Comparison of ENCODE assay signal across 1 cellular context in the genomic region with DNA sequence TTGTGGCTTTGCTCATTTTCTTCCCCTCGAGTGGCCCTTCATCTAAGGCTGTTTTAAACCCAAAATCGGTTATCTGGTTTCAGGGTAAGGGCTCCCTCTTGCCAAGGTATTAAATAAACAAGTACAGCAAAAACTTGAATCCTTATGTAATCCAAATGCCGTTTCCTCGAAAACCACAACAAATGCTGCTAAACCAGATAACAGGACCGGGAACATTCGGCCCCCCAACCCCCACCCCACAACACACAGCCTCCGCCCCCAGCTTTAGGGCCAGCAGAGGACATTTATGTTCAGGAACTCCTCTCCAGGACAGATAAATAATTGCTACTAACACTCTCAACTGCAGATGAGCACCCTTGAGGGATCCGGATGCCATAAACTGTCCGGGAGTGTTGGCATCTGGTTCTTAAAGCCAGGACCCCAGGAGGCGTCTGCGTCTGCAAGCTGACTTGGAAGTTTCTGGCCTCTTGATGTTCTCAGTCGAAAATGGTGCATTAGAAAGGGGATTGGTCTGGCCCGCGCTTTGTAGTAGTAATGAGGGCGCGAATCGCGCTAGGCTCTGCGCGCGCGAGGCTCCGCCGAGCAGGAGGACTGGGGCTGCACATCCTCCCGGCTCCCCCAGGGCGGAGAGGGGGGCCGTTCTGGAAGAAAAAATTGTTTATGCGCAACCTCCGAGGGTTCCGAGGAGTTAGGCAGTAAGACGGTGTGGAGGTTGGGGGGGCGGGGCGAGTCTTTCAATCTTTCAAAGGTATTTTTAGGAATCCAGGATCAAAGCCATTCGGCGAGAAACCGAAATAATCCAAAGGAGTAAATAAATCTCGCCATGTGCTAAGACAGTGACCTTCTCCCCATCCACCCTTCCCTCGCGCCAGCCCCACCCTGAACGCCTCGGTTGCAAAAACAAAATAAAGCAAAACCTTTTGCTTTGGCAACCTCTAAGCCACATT.
TF ChIP-seq lines count a peak whose summit lies in the region.

No MANE protein-coding gene starts in this region.

TF ChIP-seq in HepG2, 621 proteins besides CTCF, POLR2A, EP300 and RAD21 (continued from another document and continues in another):
- TF ChIP-seq, protein P1, sequence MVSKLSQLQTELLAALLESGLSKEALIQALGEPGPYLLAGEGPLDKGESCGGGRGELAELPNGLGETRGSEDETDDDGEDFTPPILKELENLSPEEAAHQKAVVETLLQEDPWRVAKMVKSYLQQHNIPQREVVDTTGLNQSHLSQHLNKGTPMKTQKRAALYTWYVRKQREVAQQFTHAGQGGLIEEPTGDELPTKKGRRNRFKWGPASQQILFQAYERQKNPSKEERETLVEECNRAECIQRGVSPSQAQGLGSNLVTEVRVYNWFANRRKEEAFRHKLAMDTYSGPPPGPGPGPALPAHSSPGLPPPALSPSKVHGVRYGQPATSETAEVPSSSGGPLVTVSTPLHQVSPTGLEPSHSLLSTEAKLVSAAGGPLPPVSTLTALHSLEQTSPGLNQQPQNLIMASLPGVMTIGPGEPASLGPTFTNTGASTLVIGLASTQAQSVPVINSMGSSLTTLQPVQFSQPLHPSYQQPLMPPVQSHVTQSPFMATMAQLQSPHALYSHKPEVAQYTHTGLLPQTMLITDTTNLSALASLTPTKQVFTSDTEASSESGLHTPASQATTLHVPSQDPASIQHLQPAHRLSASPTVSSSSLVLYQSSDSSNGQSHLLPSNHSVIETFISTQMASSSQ (IDR thresholded peaks at IDR 0.05; ENCODE audit: low read depth): peak; percentile 33
- TF ChIP-seq, protein P1 (CRISPR knock-in tag; IDR thresholded peaks at IDR 0.05; ENCODE audit: borderline replicate concordance): peak; percentile 77; the same call in 1 of the 2 replicates
- TF ChIP-seq ZNF563 (CRISPR knock-in tag; IDR thresholded peaks at IDR 0.05): no peak
- no peak for TF ChIP-seq CC2D1A (CRISPR knock-in tag; IDR thresholded peaks at IDR 0.05)
- peak; percentile 23 for TF ChIP-seq HNRNPLL (IDR thresholded peaks at IDR 0.05; ENCODE audit: low read depth, low read length, poor library complexity, severe bottlenecking)
- no peak for TF ChIP-seq ATRX (CRISPR knock-in tag; IDR thresholded peaks at IDR 0.05; ENCODE audit: borderline replicate concordance)
- TF ChIP-seq KMT2A (CRISPR knock-in tag; IDR thresholded peaks at IDR 0.05): peak; percentile 19; the same call in 1 of the 2 replicates
- TF ChIP-seq, protein P2, sequence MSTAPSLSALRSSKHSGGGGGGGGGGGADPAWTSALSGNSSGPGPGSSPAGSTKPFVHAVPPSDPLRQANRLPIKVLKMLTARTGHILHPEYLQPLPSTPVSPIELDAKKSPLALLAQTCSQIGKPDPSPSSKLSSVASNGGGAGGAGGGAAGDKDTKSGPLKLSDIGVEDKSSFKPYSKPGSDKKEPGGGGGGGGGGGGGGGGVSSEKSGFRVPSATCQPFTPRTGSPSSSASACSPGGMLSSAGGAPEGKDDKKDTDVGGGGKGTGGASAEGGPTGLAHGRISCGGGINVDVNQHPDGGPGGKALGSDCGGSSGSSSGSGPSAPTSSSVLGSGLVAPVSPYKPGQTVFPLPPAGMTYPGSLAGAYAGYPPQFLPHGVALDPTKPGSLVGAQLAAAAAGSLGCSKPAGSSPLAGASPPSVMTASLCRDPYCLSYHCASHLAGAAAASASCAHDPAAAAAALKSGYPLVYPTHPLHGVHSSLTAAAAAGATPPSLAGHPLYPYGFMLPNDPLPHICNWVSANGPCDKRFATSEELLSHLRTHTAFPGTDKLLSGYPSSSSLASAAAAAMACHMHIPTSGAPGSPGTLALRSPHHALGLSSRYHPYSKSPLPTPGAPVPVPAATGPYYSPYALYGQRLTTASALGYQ (CRISPR knock-in tag; IDR thresholded peaks at IDR 0.05): 0 out of 2 replicates have a peak, but pooled peaks have one; percentile 13
- TF ChIP-seq ATM (IDR thresholded peaks at IDR 0.05; ENCODE audit: borderline replicate concordance): no peak
- no peak for TF ChIP-seq NFE2L1 (CRISPR knock-in tag; IDR thresholded peaks at IDR 0.05; ENCODE audit: borderline replicate concordance)
- TF ChIP-seq ZNF556 (CRISPR knock-in tag; IDR thresholded peaks at IDR 0.05; ENCODE audit: borderline replicate concordance): no peak
- TF ChIP-seq, protein P3, sequence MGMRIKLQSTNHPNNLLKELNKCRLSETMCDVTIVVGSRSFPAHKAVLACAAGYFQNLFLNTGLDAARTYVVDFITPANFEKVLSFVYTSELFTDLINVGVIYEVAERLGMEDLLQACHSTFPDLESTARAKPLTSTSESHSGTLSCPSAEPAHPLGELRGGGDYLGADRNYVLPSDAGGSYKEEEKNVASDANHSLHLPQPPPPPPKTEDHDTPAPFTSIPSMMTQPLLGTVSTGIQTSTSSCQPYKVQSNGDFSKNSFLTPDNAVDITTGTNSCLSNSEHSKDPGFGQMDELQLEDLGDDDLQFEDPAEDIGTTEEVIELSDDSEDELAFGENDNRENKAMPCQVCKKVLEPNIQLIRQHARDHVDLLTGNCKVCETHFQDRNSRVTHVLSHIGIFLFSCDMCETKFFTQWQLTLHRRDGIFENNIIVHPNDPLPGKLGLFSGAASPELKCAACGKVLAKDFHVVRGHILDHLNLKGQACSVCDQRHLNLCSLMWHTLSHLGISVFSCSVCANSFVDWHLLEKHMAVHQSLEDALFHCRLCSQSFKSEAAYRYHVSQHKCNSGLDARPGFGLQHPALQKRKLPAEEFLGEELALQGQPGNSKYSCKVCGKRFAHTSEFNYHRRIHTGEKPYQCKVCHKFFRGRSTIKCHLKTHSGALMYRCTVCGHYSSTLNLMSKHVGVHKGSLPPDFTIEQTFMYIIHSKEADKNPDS (CRISPR knock-in tag; IDR thresholded peaks at IDR 0.05): no peak
- no peak; the same call in 1 of the 2 replicates for TF ChIP-seq GATA4 (IDR thresholded peaks at IDR 0.05; ENCODE audit: borderline replicate concordance, low read depth)
- TF ChIP-seq SALL1 (CRISPR knock-in tag; IDR thresholded peaks at IDR 0.05): peak; percentile 34; the same call in 1 of the 2 replicates
- TF ChIP-seq ZNF329 (CRISPR knock-in tag; IDR thresholded peaks at IDR 0.05; ENCODE audit: low read depth): no peak
- no peak for TF ChIP-seq TEAD2 (CRISPR knock-in tag; IDR thresholded peaks at IDR 0.05)
- no peak for TF ChIP-seq ZNF607 (CRISPR knock-in tag; IDR thresholded peaks at IDR 0.05; ENCODE audit: borderline replicate concordance)
- TF ChIP-seq FOXO1 (CRISPR knock-in tag; IDR thresholded peaks at IDR 0.05): no peak
- TF ChIP-seq ZNF354B (CRISPR knock-in tag; IDR thresholded peaks at IDR 0.05): peak; percentile 80; the same call in 1 of the 2 replicates
- TF ChIP-seq, protein P4, sequence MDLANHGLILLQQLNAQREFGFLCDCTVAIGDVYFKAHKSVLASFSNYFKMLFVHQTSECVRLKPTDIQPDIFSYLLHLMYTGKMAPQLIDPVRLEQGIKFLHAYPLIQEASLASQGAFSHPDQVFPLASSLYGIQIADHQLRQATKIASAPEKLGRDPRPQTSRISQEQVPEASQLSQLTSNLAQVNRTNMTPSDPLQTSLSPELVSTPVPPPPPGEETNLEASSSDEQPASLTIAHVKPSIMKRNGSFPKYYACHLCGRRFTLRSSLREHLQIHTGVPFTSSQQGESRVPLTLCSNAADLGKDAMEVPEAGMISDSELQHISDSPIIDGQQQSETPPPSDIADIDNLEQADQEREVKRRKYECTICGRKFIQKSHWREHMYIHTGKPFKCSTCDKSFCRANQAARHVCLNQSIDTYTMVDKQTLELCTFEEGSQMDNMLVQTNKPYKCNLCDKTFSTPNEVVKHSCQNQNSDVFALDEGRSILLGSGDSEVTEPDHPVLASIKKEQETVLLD (CRISPR knock-in tag; IDR thresholded peaks at IDR 0.05; ENCODE audit: low read depth): no peak
- TF ChIP-seq PHF5A (CRISPR knock-in tag; IDR thresholded peaks at IDR 0.05; ENCODE audit: low read depth, unreplicated experiment): no peak
- TF ChIP-seq GTF2F1 (IDR thresholded peaks at IDR 0.05; ENCODE audit: low read length): 0 out of 2 replicates have a peak, but pooled peaks have one; percentile 35
- TF ChIP-seq, protein P5, sequence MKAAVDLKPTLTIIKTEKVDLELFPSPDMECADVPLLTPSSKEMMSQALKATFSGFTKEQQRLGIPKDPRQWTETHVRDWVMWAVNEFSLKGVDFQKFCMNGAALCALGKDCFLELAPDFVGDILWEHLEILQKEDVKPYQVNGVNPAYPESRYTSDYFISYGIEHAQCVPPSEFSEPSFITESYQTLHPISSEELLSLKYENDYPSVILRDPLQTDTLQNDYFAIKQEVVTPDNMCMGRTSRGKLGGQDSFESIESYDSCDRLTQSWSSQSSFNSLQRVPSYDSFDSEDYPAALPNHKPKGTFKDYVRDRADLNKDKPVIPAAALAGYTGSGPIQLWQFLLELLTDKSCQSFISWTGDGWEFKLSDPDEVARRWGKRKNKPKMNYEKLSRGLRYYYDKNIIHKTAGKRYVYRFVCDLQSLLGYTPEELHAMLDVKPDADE (CRISPR knock-in tag; IDR thresholded peaks at IDR 0.05): no peak
- TF ChIP-seq TBX3 (IDR thresholded peaks at IDR 0.05; ENCODE audit: borderline replicate concordance): no peak
- no peak for TF ChIP-seq HNRNPH1 (optimal IDR thresholded peaks at IDR 0.05; ENCODE audit: low read depth, low read length)
- TF ChIP-seq, protein P6, sequence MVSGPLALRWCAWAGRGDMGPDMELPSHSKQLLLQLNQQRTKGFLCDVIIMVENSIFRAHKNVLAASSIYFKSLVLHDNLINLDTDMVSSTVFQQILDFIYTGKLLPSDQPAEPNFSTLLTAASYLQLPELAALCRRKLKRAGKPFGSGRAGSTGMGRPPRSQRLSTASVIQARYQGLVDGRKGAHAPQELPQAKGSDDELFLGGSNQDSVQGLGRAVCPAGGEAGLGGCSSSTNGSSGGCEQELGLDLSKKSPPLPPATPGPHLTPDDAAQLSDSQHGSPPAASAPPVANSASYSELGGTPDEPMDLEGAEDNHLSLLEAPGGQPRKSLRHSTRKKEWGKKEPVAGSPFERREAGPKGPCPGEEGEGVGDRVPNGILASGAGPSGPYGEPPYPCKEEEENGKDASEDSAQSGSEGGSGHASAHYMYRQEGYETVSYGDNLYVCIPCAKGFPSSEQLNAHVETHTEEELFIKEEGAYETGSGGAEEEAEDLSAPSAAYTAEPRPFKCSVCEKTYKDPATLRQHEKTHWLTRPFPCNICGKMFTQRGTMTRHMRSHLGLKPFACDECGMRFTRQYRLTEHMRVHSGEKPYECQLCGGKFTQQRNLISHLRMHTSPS (CRISPR knock-in tag; IDR thresholded peaks at IDR 0.05; ENCODE audit: low read depth): no peak
- 0 out of 2 replicates have a peak, but pooled peaks have one; percentile 51 for TF ChIP-seq TARDBP (CRISPR knock-in tag; IDR thresholded peaks at IDR 0.05)
- no peak for TF ChIP-seq ZBTB7A (CRISPR knock-in tag; IDR thresholded peaks at IDR 0.05)
- TF ChIP-seq HDAC2 (CRISPR knock-in tag; IDR thresholded peaks at IDR 0.05): no peak
- TF ChIP-seq TBX2 (CRISPR knock-in tag; IDR thresholded peaks at IDR 0.05; ENCODE audit: borderline replicate concordance): no peak
- TF ChIP-seq, protein P7, sequence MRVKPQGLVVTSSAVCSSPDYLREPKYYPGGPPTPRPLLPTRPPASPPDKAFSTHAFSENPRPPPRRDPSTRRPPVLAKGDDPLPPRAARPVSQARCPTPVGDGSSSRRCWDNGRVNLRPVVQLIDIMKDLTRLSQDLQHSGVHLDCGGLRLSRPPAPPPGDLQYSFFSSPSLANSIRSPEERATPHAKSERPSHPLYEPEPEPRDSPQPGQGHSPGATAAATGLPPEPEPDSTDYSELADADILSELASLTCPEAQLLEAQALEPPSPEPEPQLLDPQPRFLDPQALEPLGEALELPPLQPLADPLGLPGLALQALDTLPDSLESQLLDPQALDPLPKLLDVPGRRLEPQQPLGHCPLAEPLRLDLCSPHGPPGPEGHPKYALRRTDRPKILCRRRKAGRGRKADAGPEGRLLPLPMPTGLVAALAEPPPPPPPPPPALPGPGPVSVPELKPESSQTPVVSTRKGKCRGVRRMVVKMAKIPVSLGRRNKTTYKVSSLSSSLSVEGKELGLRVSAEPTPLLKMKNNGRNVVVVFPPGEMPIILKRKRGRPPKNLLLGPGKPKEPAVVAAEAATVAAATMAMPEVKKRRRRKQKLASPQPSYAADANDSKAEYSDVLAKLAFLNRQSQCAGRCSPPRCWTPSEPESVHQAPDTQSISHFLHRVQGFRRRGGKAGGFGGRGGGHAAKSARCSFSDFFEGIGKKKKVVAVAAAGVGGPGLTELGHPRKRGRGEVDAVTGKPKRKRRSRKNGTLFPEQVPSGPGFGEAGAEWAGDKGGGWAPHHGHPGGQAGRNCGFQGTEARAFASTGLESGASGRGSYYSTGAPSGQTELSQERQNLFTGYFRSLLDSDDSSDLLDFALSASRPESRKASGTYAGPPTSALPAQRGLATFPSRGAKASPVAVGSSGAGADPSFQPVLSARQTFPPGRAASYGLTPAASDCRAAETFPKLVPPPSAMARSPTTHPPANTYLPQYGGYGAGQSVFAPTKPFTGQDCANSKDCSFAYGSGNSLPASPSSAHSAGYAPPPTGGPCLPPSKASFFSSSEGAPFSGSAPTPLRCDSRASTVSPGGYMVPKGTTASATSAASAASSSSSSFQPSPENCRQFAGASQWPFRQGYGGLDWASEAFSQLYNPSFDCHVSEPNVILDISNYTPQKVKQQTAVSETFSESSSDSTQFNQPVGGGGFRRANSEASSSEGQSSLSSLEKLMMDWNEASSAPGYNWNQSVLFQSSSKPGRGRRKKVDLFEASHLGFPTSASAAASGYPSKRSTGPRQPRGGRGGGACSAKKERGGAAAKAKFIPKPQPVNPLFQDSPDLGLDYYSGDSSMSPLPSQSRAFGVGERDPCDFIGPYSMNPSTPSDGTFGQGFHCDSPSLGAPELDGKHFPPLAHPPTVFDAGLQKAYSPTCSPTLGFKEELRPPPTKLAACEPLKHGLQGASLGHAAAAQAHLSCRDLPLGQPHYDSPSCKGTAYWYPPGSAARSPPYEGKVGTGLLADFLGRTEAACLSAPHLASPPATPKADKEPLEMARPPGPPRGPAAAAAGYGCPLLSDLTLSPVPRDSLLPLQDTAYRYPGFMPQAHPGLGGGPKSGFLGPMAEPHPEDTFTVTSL (CRISPR knock-in tag; IDR thresholded peaks at IDR 0.05; ENCODE audit: borderline replicate concordance): 0 out of 2 replicates have a peak, but pooled peaks have one; percentile 35
- TF ChIP-seq, protein P8, sequence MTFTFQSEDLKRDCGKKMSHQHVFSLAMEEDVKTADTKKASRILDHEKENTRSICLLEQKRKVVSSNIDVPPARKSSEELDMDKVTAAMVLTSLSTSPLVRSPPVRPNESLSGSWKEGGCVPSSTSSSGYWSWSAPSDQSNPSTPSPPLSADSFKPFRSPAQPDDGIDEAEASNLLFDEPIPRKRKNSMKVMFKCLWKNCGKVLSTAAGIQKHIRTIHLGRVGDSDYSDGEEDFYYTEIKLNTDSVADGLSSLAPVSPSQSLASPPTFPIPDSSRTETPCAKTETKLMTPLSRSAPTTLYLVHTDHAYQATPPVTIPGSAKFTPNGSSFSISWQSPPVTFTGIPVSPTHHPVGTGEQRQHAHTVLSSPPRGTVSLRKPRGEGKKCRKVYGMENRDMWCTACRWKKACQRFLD (CRISPR knock-in tag; IDR thresholded peaks at IDR 0.05; ENCODE audit: borderline replicate concordance): no peak
- TF ChIP-seq RXRB (CRISPR knock-in tag; IDR thresholded peaks at IDR 0.05; ENCODE audit: borderline replicate concordance): no peak
- no peak for TF ChIP-seq ZNF550 (CRISPR knock-in tag; IDR thresholded peaks at IDR 0.05; ENCODE audit: borderline replicate concordance)
